In genomic region chr10:82409671-82410070, GRCh38 we compare ENCODE assay signal across 18 cellular contexts.
DNase-seq lines count a peak whose midpoint lies in the region; ATAC-seq, FAIRE-seq and TF ChIP-seq lines count a peak whose summit lies in the region.
"Had no signal": no experiment of that assay in that cellular context is flagged by ENCODE, and none has a peak within 500 bp of the region (broad histone marks: within the 10 kb centered on the region; RNA-seq: fewer than 3 reads in every experiment).

No MANE protein-coding gene starts in this region.

- TF ChIP-seq EP300 in HepG2 (IDR thresholded peaks at IDR 0.05; ENCODE audit: low read depth in 2 of 2, low read length in 2 of 2), result no peak
- TF ChIP-seq EP300 in HepG2 (CRISPR knock-in tag; IDR thresholded peaks at IDR 0.05; ENCODE audit: borderline replicate concordance), result no peak

- H2AFZ ChIP-seq in OCI-LY7 (ENCODE audit: low read length), result peak overlapping the region; percentile 43; the same call in 1 of the 2 replicates
- no peak overlapping the region for H2AFZ ChIP-seq in HepG2 (ENCODE audit: low read length)
- H2AFZ ChIP-seq: GM23338 had no signal

- POLR2A ChIA-PET in OCI-LY7 (lab: Charles Lee), result no interaction called here
- POLR2A ChIA-PET in HepG2 (lab: Yijun Ruan, JAX), result no interaction called here

- in situ Hi-C loops in HepG2 (cut with HindIII; ENCODE audit: extremely low pct_ligation_motif_present, low pct_unique_long_range_greater_than_20kb), result no loop called here

- H3K27ac ChIP-seq in heart left ventricle, result no peak overlapping the region
- H3K27ac ChIP-seq in OCI-LY7 (ENCODE audit: low read depth, low read length, poor library complexity, severe bottlenecking), result peak overlapping the region; percentile 95
- no peak overlapping the region for H3K27ac ChIP-seq in HepG2 (ENCODE audit: extremely low read length, insufficient read depth, low read length)

- H3K36me3 ChIP-seq in heart left ventricle (no peaks in the 10 kb centered on the region), OCI-LY7 (ENCODE audit: insufficient read depth, low read length) (0 out of 2 replicates have a peak, but pooled peaks cover 13% of the 10 kb centered on the region), HepG2 (replicated peaks in 1 of 2; ENCODE audit: control insufficient read depth in 1 of 2, insufficient read depth in 2 of 2, low read length in 2 of 2) (no peaks in the 10 kb centered on the region)

- WGBS in heart left ventricle, 4 donors, result 78 to 92% (median 83%) methylated on average over 2 of the region's 2 CpGs
- 77% methylated on average over 1 of the region's 2 CpGs for WGBS in HepG2 (ENCODE audit: low lambda C conversion rate)

- no peak for TF ChIP-seq CTCF in heart left ventricle (IDR thresholded peaks at IDR 0.05)
- TF ChIP-seq CTCF in OCI-LY7 (conservative IDR thresholded peaks at IDR 0.05; ENCODE audit: low read length), result no peak
- no peak for TF ChIP-seq CTCF in HepG2 (CRISPR knock-in tag; IDR thresholded peaks at IDR 0.05)

- H4K20me1 ChIP-seq in OCI-LY7 (ENCODE audit: insufficient read depth, low read length), result no peaks in the 10 kb centered on the region
- no peaks in the 10 kb centered on the region for H4K20me1 ChIP-seq in HepG2 (ENCODE audit: insufficient read depth, low read length)

- H3K79me2 ChIP-seq in OCI-LY7 (ENCODE audit: insufficient read depth, low read depth, low read length) (no peaks in the 10 kb centered on the region), HepG2 (ENCODE audit: insufficient read depth, low read length) (no peaks in the 10 kb centered on the region)

- no peak overlapping the region for H3K4me3 ChIP-seq in heart left ventricle
- no peak overlapping the region for H3K4me3 ChIP-seq in OCI-LY7 (ENCODE audit: low read depth, low read length, poor library complexity, severe bottlenecking)
- no peak overlapping the region for H3K4me3 ChIP-seq in HepG2 (replicated peaks in 1 of 3; ENCODE audit: insufficient read depth in 1 of 3, low read depth in 2 of 3, low read length in 3 of 3)
- H3K4me3 ChIP-seq: GM23338 had no signal

- H3K4me2 ChIP-seq in OCI-LY7 (ENCODE audit: low read length) (peak overlapping the region; percentile 32; the same call in 1 of the 2 replicates), HepG2 (ENCODE audit: low read depth, low read length) (no peak overlapping the region)
- H3K4me2 ChIP-seq: GM23338 had no signal

- intact Hi-C loops in heart left ventricle (cut with DNase I) (no loop called here), left ventricle myocardium superior (cut with micrococcal nuclease) (no loop called here), OCI-LY7 (cut with micrococcal nuclease; ENCODE audit: unreplicated experiment) (no loop called here), sciatic nerve (cut with DNase I) (no loop called here), HepG2 (cut with micrococcal nuclease; ENCODE audit: unreplicated experiment) (no loop called here)

- no peak for TF ChIP-seq RAD21 in HepG2 (CRISPR knock-in tag; IDR thresholded peaks at IDR 0.05)

- ATAC-seq in heart left ventricle, result peak in 3 of 4 donors; percentile 29 to 44 (median 29)
- ATAC-seq in left ventricle myocardium superior, result no peak
- peak; percentile 89 for ATAC-seq in sciatic nerve
- no peak for ATAC-seq in HepG2
- ATAC-seq: CD8-positive, alpha-beta T cell; GM23338 had no signal

- no TSS peak for BruUV-seq in OCI-LY7 (replicated peaks; lab: Mats Ljungman, UMichigan)
- BruUV-seq in HepG2 (replicated peaks; lab: Mats Ljungman, UMichigan), result no TSS peak

- no peaks in the 10 kb centered on the region for H3K9me2 ChIP-seq in OCI-LY7 (ENCODE audit: insufficient read depth, low read length)

- peaks cover 0 to 9% (median 0%) of the 10 kb centered on the region in 12 donors for H3K9me3 ChIP-seq in heart left ventricle
- no peaks in the 10 kb centered on the region; the same call in 1 of the 2 replicates for H3K9me3 ChIP-seq in OCI-LY7 (ENCODE audit: low read length)
- H3K9me3 ChIP-seq in HepG2 (ENCODE audit: low read length), result peaks cover 94% of the 10 kb centered on the region

- H3K27me3 ChIP-seq in heart left ventricle, result no peaks in the 10 kb centered on the region
- H3K27me3 ChIP-seq in HepG2 (ENCODE audit: control insufficient read depth in 1 of 2, insufficient read depth in 2 of 2, low read length in 2 of 2), result no peaks in the 10 kb centered on the region

- CTCF ChIA-PET in OCI-LY7 (lab: Charles Lee; ENCODE audit: unreplicated experiment) (no interaction called here), HepG2 (lab: Yijun Ruan, JAX; ENCODE audit: low intra/inter-chr PET ratio, low total read pairs) (no interaction called here)

- TF ChIP-seq POLR2A in heart left ventricle (IDR thresholded peaks at IDR 0.05), result no peak
- no peak for TF ChIP-seq POLR2A in HepG2 (IDR thresholded peaks at IDR 0.05; ENCODE audit: insufficient read depth in 1 of 2, low read depth in 2 of 2, low read length in 2 of 2)

- no peak overlapping the region for H3K9ac ChIP-seq in HepG2 (ENCODE audit: insufficient read depth, low read depth, low read length)

- no peaks in the 10 kb centered on the region for H3K4me1 ChIP-seq in heart left ventricle
- H3K4me1 ChIP-seq in OCI-LY7 (ENCODE audit: insufficient read depth, low read length, poor library complexity, severe bottlenecking), result peaks cover 60% of the 10 kb centered on the region
- H3K4me1 ChIP-seq in HepG2 (ENCODE audit: insufficient read depth, low read length), result no peaks in the 10 kb centered on the region

- DNase-seq in heart left ventricle (peak in 2 of 5 donors; percentile 10 to 20), left ventricle myocardium superior (no peak), OCI-LY7 (ENCODE audit: low spot score) (peak; percentile 89), sciatic nerve (ENCODE audit: low spot score) (no peak), HepG2 (ENCODE audit: low spot score) (no peak), T-helper 9 cell (no peak)
- DNase-seq in stimulated activated CD4-positive, alpha-beta T cell treated with anti-CD3 and anti-CD28 coated beads, Interleukin-12 subunit alpha, Interleukin-12 subunit beta, amount 100 ng/mL, for 4 hours, result no peak
- DNase-seq: CD8-positive, alpha-beta T cell; COR-L47; DMS153; DMS79 treated with DMSO at 0.1 percent for 48 hours; EL; H7 had no signal

- FAIRE-seq in HepG2 (lab: Jason Lieb, UNC), result no peak
- FAIRE-seq: A204.1, D721Med, G401.6, GM12891 had no signal

TF ChIP-seq in HepG2, 621 proteins besides CTCF, POLR2A, EP300 and RAD21:
- TF ChIP-seq AGO1 (IDR thresholded peaks at IDR 0.05; ENCODE audit: low read depth, low read length, poor library complexity, severe bottlenecking) (no peak), CREB3 (CRISPR knock-in tag; IDR thresholded peaks at IDR 0.05) (no peak), NFE2L2 (IDR thresholded peaks at IDR 0.05; ENCODE audit: low read length) (no peak)

Comparison
In these comparisons a context has a peak if more than half of its experiments do, and no peak if none do; other contexts are left out.
1. ATAC-seq: peak in heart left ventricle (3 of 4) and sciatic nerve (single experiment); none in left ventricle myocardium superior (single experiment) and HepG2 (single experiment).